ENCODE assay signal across 8 cellular contexts in the genomic region with DNA sequence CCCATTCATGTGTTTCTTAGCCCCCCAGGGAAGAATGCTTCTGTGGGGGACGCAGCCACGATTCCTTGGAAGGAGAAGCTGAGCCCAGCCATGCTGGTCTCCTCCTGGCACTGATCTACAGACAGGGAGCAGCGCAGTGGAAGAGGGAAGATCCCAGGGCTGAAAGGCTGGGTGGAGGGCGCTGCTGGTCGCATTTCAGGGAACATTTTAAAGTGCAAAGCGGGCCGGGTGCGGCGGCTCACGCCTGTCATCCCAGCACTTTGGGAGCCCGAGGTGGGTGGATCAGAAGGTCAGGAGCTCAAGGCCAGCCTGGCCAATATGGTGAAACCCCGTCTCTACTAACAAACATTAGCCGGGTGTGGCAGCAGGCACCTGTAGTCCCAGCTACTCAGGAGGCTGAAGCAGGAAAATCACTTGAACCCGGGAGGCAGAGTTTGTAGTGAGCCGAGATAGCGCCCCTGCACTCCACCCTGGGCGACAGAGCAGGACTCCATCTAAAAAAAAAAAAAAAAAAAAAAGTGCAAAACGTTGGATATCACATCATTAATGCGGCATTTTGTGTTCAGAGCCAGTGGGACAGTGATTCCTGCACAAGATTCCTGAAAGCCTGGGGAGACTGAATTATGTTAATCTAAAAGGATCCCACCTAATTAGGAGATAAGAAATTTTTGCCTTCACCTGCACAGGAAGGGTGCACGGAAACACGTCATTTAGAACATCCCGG. TPM values are rescaled to one million over a fixed set of nuclear protein-coding genes. Genes with fewer than 3 reads are reported as not detected.
A peak's percentile ranks its signal among the peaks of the same experiment; 100 is the strongest.
DNase-seq lines count a peak whose midpoint lies in the region; TF ChIP-seq lines count a peak whose summit lies in the region.

No MANE protein-coding gene starts in this region.

- POLR2A ChIA-PET in RWPE1 (lab: Yijun Ruan, JAX; ENCODE audit: low non-redundant PET): no interaction called here

- DNase-seq in GM20000 (ENCODE audit: low spot score) (peak; percentile 30), RWPE1 (ENCODE audit: low spot score) (no peak), fibroblast of the aortic adventitia (ENCODE audit: low read depth) (no peak), skeletal muscle cell (ENCODE audit: low read depth) (no peak), posterior vena cava (ENCODE audit: low spot score) (no peak), NCI-H526 treated with DMSO at 0.1 percent for 48 hours (lab: John Stamatoyannopoulos, UW) (no peak), NCI-H187 treated with DMSO at 0.1 percent for 48 hours (lab: John Stamatoyannopoulos, UW) (no peak), GM19240 (ENCODE audit: insufficient read length, low spot score) (no peak)

- TF ChIP-seq CTCF in GM20000 (IDR thresholded peaks at IDR 0.05; ENCODE audit: extremely low read depth, missing control alignments): no peak
- no peak for TF ChIP-seq CTCF in RWPE1 (conservative IDR thresholded peaks at IDR 0.05; ENCODE audit: low read depth)
- no peak for TF ChIP-seq CTCF in fibroblast of the aortic adventitia (IDR thresholded peaks at IDR 0.05; ENCODE audit: insufficient read depth, low read length)

- CTCF ChIA-PET in RWPE1 (lab: Yijun Ruan, JAX): interaction anchor here (0.6 kb wide), 1 partner anchor 667 kb away, joined by 3 read pairs; no protein-coding TSS in a partner anchor

- H3K4me3 ChIP-seq in fibroblast of the aortic adventitia (ENCODE audit: low read depth, low read length) (peak overlapping the region; percentile 76), skeletal muscle cell (ENCODE audit: low read depth, low read length) (peak overlapping the region; percentile 72)

- H3K27ac ChIP-seq in RWPE1: peak overlapping the region; percentile 78

- intact Hi-C loops in posterior vena cava (cut with DNase I): loop anchor here (1.0 to 2.0 kb wide), 2 partner anchors 22 to 106 kb away; no protein-coding TSS in a partner anchor

RNA-seq across cellular contexts. Expression of a gene that starts 0.6 kb away (rescaled TPM):
- total RNA-seq in fibroblast of the aortic adventitia (ENCODE audit: low replicate concordance): 17.4 TPM in 2 replicates
- total RNA-seq in posterior vena cava: 10 to 100 TPM; 23.7 to 25.9 TPM

RNA-seq across cellular contexts. Expression of a gene that starts 43.9 kb away (rescaled TPM):
- total RNA-seq in fibroblast of the aortic adventitia (ENCODE audit: low replicate concordance) (24.3 and 27.5 TPM in 2 replicates), posterior vena cava (10 to 100 TPM; 18.2 to 30.5 TPM)
